In genomic region chr4:115688961-115689360, GRCh38 we compare ENCODE assay signal across 33 cellular contexts.
"Had no signal": no experiment of that assay in that cellular context is flagged by ENCODE, and none has a peak within 500 bp of the region (broad histone marks: within the 10 kb centered on the region; RNA-seq: fewer than 3 reads in every experiment).

No MANE protein-coding gene starts in this region.

- DNase-seq: activated CD4-positive, alpha-beta memory T cell treated with anti-CD3 and anti-CD28 coated beads for 36 hours; activated CD4-positive, alpha-beta T cell treated with anti-CD3 and anti-CD28 coated beads for 36 hours; activated CD4-positive, alpha-beta T cell treated with anti-CD3 and anti-CD28 coated beads, Interleukin-2, amount 10 ng/mL, durations not matched to agents 24 days and 14 days; activated CD4-positive, CD25-positive, alpha-beta regulatory T cell; activated CD4-positive, CD25-positive, alpha-beta regulatory T cell treated with anti-CD3 and anti-CD28 coated beads, Interleukin-2, amount 50 U/mL, for 72 hours; activated CD8-positive, alpha-beta memory T cell treated with anti-CD3 and anti-CD28 coated beads, Interleukin-2, amount 10 ng/mL, durations not matched to agents 7 days and 5 days; activated CD8-positive, alpha-beta memory T cell treated with anti-CD3 and anti-CD28 coated beads, Interleukin-2, amount 50 U/mL, for 4 hours; activated CD8-positive, alpha-beta T cell treated with anti-CD3 and anti-CD28 coated beads, Interleukin-2, amount 10 ng/mL, durations not matched to agents 7 days and 5 days; activated effector memory CD4-positive, alpha-beta T cell treated with anti-CD3 and anti-CD28 coated beads, Interleukin-2, amount 50 U/mL, for 16 hours; activated naive CD4-positive, alpha-beta T cell treated with anti-CD3 and anti-CD28 coated beads for 36 hours; activated naive CD8-positive, alpha-beta T cell treated with anti-CD3 and anti-CD28 coated beads for 36 hours; activated naive CD8-positive, alpha-beta T cell treated with anti-CD3 and anti-CD28 coated beads, Interleukin-2, amount 50 U/mL, for 24 hours; activated T-cell treated with anti-CD3 and anti-CD28 coated beads, Interleukin-2, amount 50 U/mL, for 1 hour; activated T-cell treated with anti-CD3 and anti-CD28 coated beads, Interleukin-2, amount 50 U/mL, for 48 hours; adrenal gland; amygdala; aorta; body of pancreas; caudate nucleus; cortex of kidney; dermis blood vessel endothelial cell; effector CD4-positive, alpha-beta T cell; effector memory CD8-positive, alpha-beta T cell; esophagus squamous epithelium; foreskin melanocyte; head of caudate nucleus; hypothalamus; T1000 had no signal

- ATAC-seq: activated CD4-positive, alpha-beta T cell treated with anti-CD3 and anti-CD28 coated beads for 36 hours; activated CD8-positive, alpha-beta memory T cell treated with anti-CD3 and anti-CD28 coated beads, Interleukin-2, amount 10 ng/mL, durations not matched to agents 7 days and 5 days; activated CD8-positive, alpha-beta T cell treated with anti-CD3 and anti-CD28 coated beads, Interleukin-2, amount 10 ng/mL, durations not matched to agents 7 days and 5 days; activated naive CD8-positive, alpha-beta T cell treated with anti-CD3 and anti-CD28 coated beads, Interleukin-2, amount 50 U/mL, for 24 hours; body of pancreas; effector memory CD8-positive, alpha-beta T cell had no signal

- H3K4me3 Mint-ChIP-seq: activated CD4-positive, alpha-beta memory T cell treated with anti-CD3 and anti-CD28 coated beads for 36 hours; activated CD4-positive, alpha-beta T cell treated with anti-CD3 and anti-CD28 coated beads for 36 hours; activated CD4-positive, alpha-beta T cell treated with anti-CD3 and anti-CD28 coated beads, Interleukin-2, amount 10 ng/mL, durations not matched to agents 24 days and 14 days; activated CD8-positive, alpha-beta memory T cell treated with anti-CD3 and anti-CD28 coated beads, Interleukin-2, amount 10 ng/mL, durations not matched to agents 7 days and 5 days; activated CD8-positive, alpha-beta T cell treated with anti-CD3 and anti-CD28 coated beads, Interleukin-2, amount 10 ng/mL, durations not matched to agents 7 days and 5 days; activated naive CD4-positive, alpha-beta T cell treated with anti-CD3 and anti-CD28 coated beads for 36 hours; activated naive CD4-positive, alpha-beta T cell treated with anti-CD3 and anti-CD28 coated beads, Interleukin-2, amount 50 U/mL, for 24 hours; activated naive CD8-positive, alpha-beta T cell treated with anti-CD3 and anti-CD28 coated beads for 36 hours; activated naive CD8-positive, alpha-beta T cell treated with anti-CD3 and anti-CD28 coated beads, Interleukin-2, amount 50 U/mL, for 24 hours; activated T-helper 1 cell treated with anti-CD3 and anti-CD28 coated beads, Interleukin-12 subunit alpha, Interleukin-12 subunit beta, Interleukin-2, Interleukin-4 antibody, amounts not matched to agents 30 ng/mL and 10 ng/mL and 1 ng/mL, durations not matched to agents 14 hours and 24 hours and 36 hours; effector memory CD8-positive, alpha-beta T cell; T-helper 2 cell treated with Interferon-gamma antibody and Interleukin-4, amounts not matched to agents 5 μg/mL and 100 μg/mL, for 36 hours had no signal

- H3K4me1 Mint-ChIP-seq: activated CD4-positive, alpha-beta T cell treated with anti-CD3 and anti-CD28 coated beads for 36 hours; activated CD4-positive, alpha-beta T cell treated with anti-CD3 and anti-CD28 coated beads, Interleukin-2, amount 10 ng/mL, durations not matched to agents 24 days and 14 days; activated CD8-positive, alpha-beta memory T cell treated with anti-CD3 and anti-CD28 coated beads, Interleukin-2, amount 10 ng/mL, durations not matched to agents 7 days and 5 days; activated naive CD4-positive, alpha-beta T cell treated with anti-CD3 and anti-CD28 coated beads, Interleukin-2, amount 50 U/mL, for 24 hours; activated naive CD8-positive, alpha-beta T cell treated with anti-CD3 and anti-CD28 coated beads for 36 hours; activated naive CD8-positive, alpha-beta T cell treated with anti-CD3 and anti-CD28 coated beads, Interleukin-2, amount 50 U/mL, for 24 hours had no signal

- H3K9me3 Mint-ChIP-seq: activated CD4-positive, alpha-beta memory T cell treated with anti-CD3 and anti-CD28 coated beads for 36 hours; activated CD4-positive, alpha-beta T cell treated with anti-CD3 and anti-CD28 coated beads, Interleukin-2, amount 10 ng/mL, durations not matched to agents 24 days and 14 days; activated naive CD4-positive, alpha-beta T cell treated with anti-CD3 and anti-CD28 coated beads, Interleukin-2, amount 50 U/mL, for 24 hours; activated T-helper 1 cell treated with anti-CD3 and anti-CD28 coated beads, Interleukin-12 subunit alpha, Interleukin-12 subunit beta, Interleukin-2, Interleukin-4 antibody, amounts not matched to agents 30 ng/mL and 10 ng/mL and 1 ng/mL, durations not matched to agents 14 hours and 24 hours and 36 hours had no signal

- H3K9me3 ChIP-seq: adrenal gland, body of pancreas, esophagus squamous epithelium had no signal

- H3K27ac ChIP-seq: adrenal gland, body of pancreas, epithelial cell of prostate, esophagus squamous epithelium had no signal

- H3K27ac Mint-ChIP-seq: activated CD4-positive, alpha-beta memory T cell treated with anti-CD3 and anti-CD28 coated beads for 36 hours; activated CD4-positive, alpha-beta T cell treated with anti-CD3 and anti-CD28 coated beads for 36 hours; activated CD4-positive, alpha-beta T cell treated with anti-CD3 and anti-CD28 coated beads, Interleukin-2, amount 10 ng/mL, durations not matched to agents 24 days and 14 days; activated CD8-positive, alpha-beta memory T cell treated with anti-CD3 and anti-CD28 coated beads, Interleukin-2, amount 10 ng/mL, durations not matched to agents 7 days and 5 days; activated CD8-positive, alpha-beta T cell treated with anti-CD3 and anti-CD28 coated beads, Interleukin-2, amount 10 ng/mL, durations not matched to agents 7 days and 5 days; activated naive CD4-positive, alpha-beta T cell treated with anti-CD3 and anti-CD28 coated beads for 36 hours; activated naive CD4-positive, alpha-beta T cell treated with anti-CD3 and anti-CD28 coated beads, Interleukin-2, amount 50 U/mL, for 24 hours; activated naive CD8-positive, alpha-beta T cell treated with anti-CD3 and anti-CD28 coated beads for 36 hours; activated naive CD8-positive, alpha-beta T cell treated with anti-CD3 and anti-CD28 coated beads, Interleukin-2, amount 50 U/mL, for 24 hours; activated T-helper 1 cell treated with anti-CD3 and anti-CD28 coated beads, Interleukin-12 subunit alpha, Interleukin-12 subunit beta, Interleukin-2, Interleukin-4 antibody, amounts not matched to agents 30 ng/mL and 10 ng/mL and 1 ng/mL, durations not matched to agents 14 hours and 24 hours and 36 hours; activated T-helper 2 cell treated with anti-CD3 and anti-CD28 coated beads, Interferon-gamma antibody, Interleukin-2, Interleukin-4, amounts not matched to agents 10 μg/mL and 5 μg/mL and 100 μg/mL, durations not matched to agents 14 hours and 24 hours and 36 hours; effector memory CD8-positive, alpha-beta T cell; T-helper 2 cell treated with Interferon-gamma antibody and Interleukin-4, amounts not matched to agents 5 μg/mL and 100 μg/mL, for 36 hours had no signal

- H3K27me3 Mint-ChIP-seq: activated CD4-positive, alpha-beta memory T cell treated with anti-CD3 and anti-CD28 coated beads for 36 hours; activated CD4-positive, alpha-beta T cell treated with anti-CD3 and anti-CD28 coated beads for 36 hours; activated CD4-positive, alpha-beta T cell treated with anti-CD3 and anti-CD28 coated beads, Interleukin-2, amount 10 ng/mL, durations not matched to agents 24 days and 14 days; activated CD8-positive, alpha-beta memory T cell treated with anti-CD3 and anti-CD28 coated beads, Interleukin-2, amount 10 ng/mL, durations not matched to agents 7 days and 5 days; activated naive CD4-positive, alpha-beta T cell treated with anti-CD3 and anti-CD28 coated beads, Interleukin-2, amount 50 U/mL, for 24 hours; activated naive CD8-positive, alpha-beta T cell treated with anti-CD3 and anti-CD28 coated beads for 36 hours; activated naive CD8-positive, alpha-beta T cell treated with anti-CD3 and anti-CD28 coated beads, Interleukin-2, amount 50 U/mL, for 24 hours; effector memory CD8-positive, alpha-beta T cell had no signal

- H3K36me3 Mint-ChIP-seq: activated CD4-positive, alpha-beta memory T cell treated with anti-CD3 and anti-CD28 coated beads for 36 hours; activated CD8-positive, alpha-beta memory T cell treated with anti-CD3 and anti-CD28 coated beads, Interleukin-2, amount 10 ng/mL, durations not matched to agents 7 days and 5 days; activated naive CD4-positive, alpha-beta T cell treated with anti-CD3 and anti-CD28 coated beads, Interleukin-2, amount 50 U/mL, for 24 hours; activated naive CD8-positive, alpha-beta T cell treated with anti-CD3 and anti-CD28 coated beads for 36 hours had no signal

- H3K4me1 ChIP-seq: adrenal gland, body of pancreas, esophagus squamous epithelium had no signal

- H3K27me3 ChIP-seq: adrenal gland, body of pancreas, esophagus squamous epithelium had no signal
